Comparison of ENCODE assay signal across 8 cellular contexts in the genomic region with DNA sequence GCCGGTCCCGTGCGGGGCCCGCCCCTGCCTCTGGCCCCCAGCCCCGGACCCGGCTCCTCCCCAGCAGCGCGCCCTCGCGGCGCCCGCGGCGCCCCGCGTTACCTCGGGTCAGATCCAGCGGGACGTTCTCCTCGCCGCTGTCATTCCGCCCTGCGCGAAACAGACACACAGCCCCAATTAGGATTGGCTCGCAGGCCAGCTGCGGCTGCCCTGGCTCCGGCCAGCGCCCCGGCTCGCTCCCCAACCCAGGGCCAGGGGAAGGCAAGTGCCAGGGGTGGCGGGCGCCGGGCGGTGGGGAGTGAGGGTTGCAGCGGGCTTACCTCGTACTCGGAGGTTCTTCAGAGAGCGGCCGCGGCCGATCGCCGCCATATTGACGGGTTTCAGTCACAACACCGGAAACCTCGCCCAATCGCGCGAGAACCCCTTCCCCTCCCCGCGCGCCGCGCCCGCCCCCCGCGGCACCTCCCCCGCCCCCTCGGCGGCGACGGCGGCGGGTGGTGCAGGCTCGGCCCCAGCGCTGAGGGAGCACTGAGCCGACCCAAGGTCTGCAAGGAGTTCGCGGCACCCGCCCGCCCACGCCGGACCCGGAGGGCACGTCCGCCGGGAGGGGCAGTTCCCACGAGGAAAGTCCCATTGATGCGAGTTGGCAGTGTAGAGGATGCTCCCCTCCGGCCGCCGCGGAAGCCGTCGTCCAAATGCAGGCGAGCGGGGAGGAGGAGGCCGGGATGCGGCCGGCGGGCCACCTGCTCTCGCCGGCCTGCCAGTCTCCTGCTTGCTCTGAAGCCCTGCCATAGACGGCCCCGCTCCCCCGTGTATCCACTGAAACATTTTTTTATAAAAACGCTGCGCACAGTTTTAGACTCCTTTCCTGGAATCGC. TPM values are rescaled to one million over a fixed set of nuclear protein-coding genes. Genes with fewer than 3 reads are reported as not detected.
A peak's percentile ranks its signal among the peaks of the same experiment; 100 is the strongest.
DNase-seq lines count a peak whose midpoint lies in the region; ATAC-seq and TF ChIP-seq lines count a peak whose summit lies in the region.

A gene with protein sequence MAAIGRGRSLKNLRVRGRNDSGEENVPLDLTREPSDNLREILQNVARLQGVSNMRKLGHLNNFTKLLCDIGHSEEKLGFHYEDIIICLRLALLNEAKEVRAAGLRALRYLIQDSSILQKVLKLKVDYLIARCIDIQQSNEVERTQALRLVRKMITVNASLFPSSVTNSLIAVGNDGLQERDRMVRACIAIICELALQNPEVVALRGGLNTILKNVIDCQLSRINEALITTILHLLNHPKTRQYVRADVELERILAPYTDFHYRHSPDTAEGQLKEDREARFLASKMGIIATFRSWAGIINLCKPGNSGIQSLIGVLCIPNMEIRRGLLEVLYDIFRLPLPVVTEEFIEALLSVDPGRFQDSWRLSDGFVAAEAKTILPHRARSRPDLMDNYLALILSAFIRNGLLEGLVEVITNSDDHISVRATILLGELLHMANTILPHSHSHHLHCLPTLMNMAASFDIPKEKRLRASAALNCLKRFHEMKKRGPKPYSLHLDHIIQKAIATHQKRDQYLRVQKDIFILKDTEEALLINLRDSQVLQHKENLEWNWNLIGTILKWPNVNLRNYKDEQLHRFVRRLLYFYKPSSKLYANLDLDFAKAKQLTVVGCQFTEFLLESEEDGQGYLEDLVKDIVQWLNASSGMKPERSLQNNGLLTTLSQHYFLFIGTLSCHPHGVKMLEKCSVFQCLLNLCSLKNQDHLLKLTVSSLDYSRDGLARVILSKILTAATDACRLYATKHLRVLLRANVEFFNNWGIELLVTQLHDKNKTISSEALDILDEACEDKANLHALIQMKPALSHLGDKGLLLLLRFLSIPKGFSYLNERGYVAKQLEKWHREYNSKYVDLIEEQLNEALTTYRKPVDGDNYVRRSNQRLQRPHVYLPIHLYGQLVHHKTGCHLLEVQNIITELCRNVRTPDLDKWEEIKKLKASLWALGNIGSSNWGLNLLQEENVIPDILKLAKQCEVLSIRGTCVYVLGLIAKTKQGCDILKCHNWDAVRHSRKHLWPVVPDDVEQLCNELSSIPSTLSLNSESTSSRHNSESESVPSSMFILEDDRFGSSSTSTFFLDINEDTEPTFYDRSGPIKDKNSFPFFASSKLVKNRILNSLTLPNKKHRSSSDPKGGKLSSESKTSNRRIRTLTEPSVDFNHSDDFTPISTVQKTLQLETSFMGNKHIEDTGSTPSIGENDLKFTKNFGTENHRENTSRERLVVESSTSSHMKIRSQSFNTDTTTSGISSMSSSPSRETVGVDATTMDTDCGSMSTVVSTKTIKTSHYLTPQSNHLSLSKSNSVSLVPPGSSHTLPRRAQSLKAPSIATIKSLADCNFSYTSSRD (N-terminal part only) (minus strand): TSS at position 391 of the 878 bp plus-strand sequence. CDS start 22 bp downstream, at position 369.

- intact Hi-C loops in T-helper 2 cell treated with Interferon-gamma antibody and Interleukin-4, amounts not matched to agents 100 ng/mL and 5 ng/mL, for 36 hours (cut with micrococcal nuclease), result loop anchor here (2.0 to 10.0 kb wide), 9 partner anchors 67 to 1761 kb away; a partner anchor contains a TSS
- intact Hi-C loops in vagina (cut with DNase I), result loop anchor here (10.0 kb wide), 3 partner anchors 59 to 629 kb away; a partner anchor contains a TSS

- no peak for TF ChIP-seq CTCF in right atrium auricular region (IDR thresholded peaks at IDR 0.05)
- peak in 1 of 3 experiments; percentile 4 for TF ChIP-seq CTCF in vagina (IDR thresholded peaks at IDR 0.05)

- no peaks in the 10 kb centered on the region for H3K36me3 ChIP-seq in right atrium auricular region
- H3K36me3 ChIP-seq in rectal smooth muscle tissue (ENCODE audit: control insufficient read depth, insufficient read depth, low read length), result no peaks in the 10 kb centered on the region
- no peaks in the 10 kb centered on the region for H3K36me3 ChIP-seq in vagina

- H3K9me3 ChIP-seq in right atrium auricular region (no peaks in the 10 kb centered on the region), vagina (no peaks in the 10 kb centered on the region)

- H3K4me1 ChIP-seq in right atrium auricular region (peaks cover 6 to 34% of the 10 kb centered on the region in 2 donors), rectal smooth muscle tissue (ENCODE audit: control insufficient read depth, insufficient read depth, low read length) (peaks cover 15% of the 10 kb centered on the region), vagina (peaks cover 28% of the 10 kb centered on the region)

- H3K27me3 ChIP-seq in right atrium auricular region, result no peaks in the 10 kb centered on the region
- H3K27me3 ChIP-seq in rectal smooth muscle tissue (ENCODE audit: control insufficient read depth, insufficient read depth, low read length), result no peaks in the 10 kb centered on the region
- H3K27me3 ChIP-seq in vagina, result no peaks in the 10 kb centered on the region

- ATAC-seq in GM18505 (IDR thresholded peaks at IDR 0.05; ENCODE audit: unreplicated experiment), result peak; percentile 75
- ATAC-seq in HG02943 (IDR thresholded peaks at IDR 0.05; ENCODE audit: low read depth, unreplicated experiment), result peak; percentile 67

- H3K27ac ChIP-seq in right atrium auricular region (peak within 1 kb of the TSS; percentile 97 to 100), rectal smooth muscle tissue (ENCODE audit: low read depth, low read length) (peak within 1 kb of the TSS; percentile 99), vagina (peak within 1 kb of the TSS; percentile 99)

- DNase-seq in NCI-H187 (lab: John Stamatoyannopoulos, UW), result peak; percentile 81 to 82
- peak; percentile 53 to 94 (median 90) for DNase-seq in anterior cingulate cortex (lab: John Stamatoyannopoulos, UW)
- peak; percentile 89 for DNase-seq in right atrium auricular region (ENCODE audit: low spot score)
- DNase-seq in vagina (ENCODE audit: extremely low spot score in 2 of 2), result no peak

- H3K9ac ChIP-seq in rectal smooth muscle tissue (ENCODE audit: low read length), result peak within 1 kb of the TSS; percentile 92

- TF ChIP-seq POLR2A in GM18505 (IDR thresholded peaks at IDR 0.05; ENCODE audit: borderline replicate concordance, extremely low read depth, insufficient read depth, insufficient read length), result peak; percentile 80
- TF ChIP-seq POLR2A in vagina (IDR thresholded peaks at IDR 0.05), result peak in 1 of 2 donors; percentile 46

- peak within 1 kb of the TSS; percentile 93 to 97 for H3K4me3 ChIP-seq in right atrium auricular region
- H3K4me3 ChIP-seq in rectal smooth muscle tissue (ENCODE audit: low read length), result peak within 1 kb of the TSS; percentile 75
- peak within 1 kb of the TSS; percentile 91 to 96 for H3K4me3 ChIP-seq in vagina

RNA-seq across cellular contexts. Expression of the gene that starts here (rescaled TPM):
- total RNA-seq in T-helper 2 cell treated with Interferon-gamma antibody and Interleukin-4, amounts not matched to agents 100 ng/mL and 5 ng/mL, for 36 hours, result 37.0 and 38.6 TPM in 2 replicates
- total RNA-seq in right atrium auricular region (10 to 100 TPM; 18.7 to 25.1 TPM), vagina (39.3 TPM)

Comparison
In these comparisons a context has a peak if more than half of its experiments do, and no peak if none do; other contexts are left out.
1. DNase-seq: peak in NCI-H187 (2 of 2), anterior cingulate cortex (58 of 58) and right atrium auricular region (single experiment); none in vagina (0 of 2).
2. Peak in every context shown above with its lines, with median percentiles within 50 percentile points of each other: H3K27ac ChIP-seq and H3K4me3 ChIP-seq.